In genomic region chr1:97630968-97631367, GRCh38 we compare ENCODE assay signal across 15 cellular contexts.
A peak's percentile ranks its signal among the peaks of the same experiment; 100 is the strongest.
DNase-seq lines count a peak whose midpoint lies in the region; ATAC-seq, FAIRE-seq and TF ChIP-seq lines count a peak whose summit lies in the region.
"Had no signal": no experiment of that assay in that cellular context is flagged by ENCODE, and none has a peak within 500 bp of the region (broad histone marks: within the 10 kb centered on the region; RNA-seq: fewer than 3 reads in every experiment).

No MANE protein-coding gene starts in this region.

- ATAC-seq in heart left ventricle, result peak in 3 of 4 donors; percentile 43 to 68 (median 61)
- ATAC-seq in HG02759 (IDR thresholded peaks at IDR 0.05; ENCODE audit: unreplicated experiment), result no peak
- ATAC-seq: activated CD4-positive, CD25-positive, alpha-beta regulatory T cell treated with anti-CD3 and anti-CD28 coated beads, Interleukin-2, amount 50 U/mL, for 24 hours had no signal

- H3K4me3 ChIP-seq in heart left ventricle (no peak overlapping the region), epithelial cell of esophagus (ENCODE audit: low read length) (no peak overlapping the region)
- H3K4me3 ChIP-seq: vagina had no signal

- no peaks in the 10 kb centered on the region for H3K36me3 ChIP-seq in heart left ventricle
- H3K36me3 ChIP-seq: vagina had no signal

- H3K27ac ChIP-seq in heart left ventricle, result no peak overlapping the region
- H3K27ac ChIP-seq: vagina had no signal

- TF ChIP-seq CTCF in heart left ventricle (IDR thresholded peaks at IDR 0.05), result no peak
- TF ChIP-seq CTCF in epithelial cell of esophagus (IDR thresholded peaks at IDR 0.05; ENCODE audit: insufficient read depth, low read depth, low read length, missing control alignments), result no peak

- H3K9me3 ChIP-seq in heart left ventricle, result no peaks in the 10 kb centered on the region
- H3K9me3 ChIP-seq: vagina had no signal

- DNase-seq in heart left ventricle (peak in 4 of 5 donors; percentile 20 to 34 (median 32)), cardiac septum (ENCODE audit: low spot score) (no peak), NCI-H446 treated with DMSO at 0.1 percent for 48 hours (lab: John Stamatoyannopoulos, UW) (peak; percentile 30), epithelial cell of esophagus (ENCODE audit: low read depth) (peak; percentile 8), superior temporal gyrus (ENCODE audit: extremely low spot score) (peak; percentile 48), HTR-8/SVneo (ENCODE audit: insufficient read length, low spot score) (no peak), glomerular visceral epithelial cell (ENCODE audit: extremely low spot score) (no peak)
- DNase-seq: activated effector memory CD4-positive, alpha-beta T cell treated with Interleukin-2 at 50 U/mL for 16 hours; GF-D8; islet precursor cell; NCI-H1930; stimulated activated CD4-positive, alpha-beta T cell treated with anti-CD3 and anti-CD28 coated beads, Interleukin-12 subunit alpha, Interleukin-12 subunit beta, amount 100 ng/mL, for 4 hours had no signal

- WGBS in heart left ventricle, 4 donors, result 14 to 21% (median 15%) methylated on average over 3 of the region's 3 CpGs

- peaks cover 0 to 13% (median 2%) of the 10 kb centered on the region in 12 donors for H3K4me1 ChIP-seq in heart left ventricle

- no peak for TF ChIP-seq POLR2A in heart left ventricle (IDR thresholded peaks at IDR 0.05)

- FAIRE-seq in HTR-8/SVneo (lab: Jason Lieb, UNC), result no peak

- H3K27me3 ChIP-seq in heart left ventricle, result no peaks in the 10 kb centered on the region
- H3K27me3 ChIP-seq: vagina had no signal

- intact Hi-C loops in heart left ventricle (cut with DNase I) (no loop called here), cardiac septum (cut with DNase I) (no loop called here)

Comparison
In these comparisons a context has a peak if more than half of its experiments do, and no peak if none do; other contexts are left out.
1. DNase-seq: peak in heart left ventricle (4 of 5), NCI-H446 treated with DMSO at 0.1 percent for 48 hours (single experiment), epithelial cell of esophagus (single experiment) and superior temporal gyrus (single experiment); none in cardiac septum (single experiment), HTR-8/SVneo (single experiment) and glomerular visceral epithelial cell (single experiment).